ENCODE assay signal across 1 cellular context in the genomic region with DNA sequence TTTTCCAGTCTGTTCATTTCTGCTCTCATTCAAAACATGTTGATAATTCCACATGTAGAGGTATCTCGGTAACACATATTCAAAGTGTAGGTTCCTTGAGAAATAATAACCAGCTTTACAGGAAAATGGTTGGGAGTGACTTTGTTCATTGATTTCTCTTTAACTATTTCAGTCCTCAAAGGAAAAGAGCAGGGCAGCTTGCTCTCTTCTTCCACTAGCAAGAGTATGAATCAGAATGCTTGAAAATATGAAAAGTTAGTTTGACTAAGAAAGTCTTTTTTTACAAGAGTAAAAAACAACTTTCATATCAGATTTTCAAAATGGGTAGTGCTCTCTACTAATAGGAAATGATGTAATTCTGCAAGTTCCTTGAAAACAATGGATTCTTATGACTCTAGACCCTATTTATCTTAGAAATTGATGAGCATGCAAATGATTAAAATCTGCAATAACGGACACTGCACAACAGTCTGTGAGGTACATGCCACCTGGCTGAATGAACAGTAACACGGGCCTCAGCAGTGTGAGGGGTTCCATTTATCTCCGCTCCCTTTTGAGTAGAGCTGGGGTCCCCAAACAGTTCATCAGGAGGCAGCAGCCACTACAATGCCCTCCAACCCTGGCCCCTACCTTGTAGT.
TF ChIP-seq lines count a peak whose summit lies in the region.

No MANE protein-coding gene starts in this region.

TF ChIP-seq in HCT116, 20 proteins besides CTCF, POLR2A, EP300 and RAD21:
- TF ChIP-seq CEBPB (IDR thresholded peaks at IDR 0.05; ENCODE audit: low read depth), result no peak
- TF ChIP-seq, protein P1, sequence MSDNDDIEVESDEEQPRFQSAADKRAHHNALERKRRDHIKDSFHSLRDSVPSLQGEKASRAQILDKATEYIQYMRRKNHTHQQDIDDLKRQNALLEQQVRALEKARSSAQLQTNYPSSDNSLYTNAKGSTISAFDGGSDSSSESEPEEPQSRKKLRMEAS (IDR thresholded peaks at IDR 0.05), result no peak
- TF ChIP-seq SIN3A (IDR thresholded peaks at IDR 0.05; ENCODE audit: low read depth), result no peak
- no peak for TF ChIP-seq ELF1 (IDR thresholded peaks at IDR 0.05; ENCODE audit: borderline replicate concordance, low read depth)
- TF ChIP-seq, protein P2, sequence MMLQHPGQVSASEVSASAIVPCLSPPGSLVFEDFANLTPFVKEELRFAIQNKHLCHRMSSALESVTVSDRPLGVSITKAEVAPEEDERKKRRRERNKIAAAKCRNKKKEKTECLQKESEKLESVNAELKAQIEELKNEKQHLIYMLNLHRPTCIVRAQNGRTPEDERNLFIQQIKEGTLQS (IDR thresholded peaks at IDR 0.05), result no peak
- no peak for TF ChIP-seq ZNF274 (IDR thresholded peaks at IDR 0.05; ENCODE audit: low read depth, low read length)
- TF ChIP-seq, protein P3, sequence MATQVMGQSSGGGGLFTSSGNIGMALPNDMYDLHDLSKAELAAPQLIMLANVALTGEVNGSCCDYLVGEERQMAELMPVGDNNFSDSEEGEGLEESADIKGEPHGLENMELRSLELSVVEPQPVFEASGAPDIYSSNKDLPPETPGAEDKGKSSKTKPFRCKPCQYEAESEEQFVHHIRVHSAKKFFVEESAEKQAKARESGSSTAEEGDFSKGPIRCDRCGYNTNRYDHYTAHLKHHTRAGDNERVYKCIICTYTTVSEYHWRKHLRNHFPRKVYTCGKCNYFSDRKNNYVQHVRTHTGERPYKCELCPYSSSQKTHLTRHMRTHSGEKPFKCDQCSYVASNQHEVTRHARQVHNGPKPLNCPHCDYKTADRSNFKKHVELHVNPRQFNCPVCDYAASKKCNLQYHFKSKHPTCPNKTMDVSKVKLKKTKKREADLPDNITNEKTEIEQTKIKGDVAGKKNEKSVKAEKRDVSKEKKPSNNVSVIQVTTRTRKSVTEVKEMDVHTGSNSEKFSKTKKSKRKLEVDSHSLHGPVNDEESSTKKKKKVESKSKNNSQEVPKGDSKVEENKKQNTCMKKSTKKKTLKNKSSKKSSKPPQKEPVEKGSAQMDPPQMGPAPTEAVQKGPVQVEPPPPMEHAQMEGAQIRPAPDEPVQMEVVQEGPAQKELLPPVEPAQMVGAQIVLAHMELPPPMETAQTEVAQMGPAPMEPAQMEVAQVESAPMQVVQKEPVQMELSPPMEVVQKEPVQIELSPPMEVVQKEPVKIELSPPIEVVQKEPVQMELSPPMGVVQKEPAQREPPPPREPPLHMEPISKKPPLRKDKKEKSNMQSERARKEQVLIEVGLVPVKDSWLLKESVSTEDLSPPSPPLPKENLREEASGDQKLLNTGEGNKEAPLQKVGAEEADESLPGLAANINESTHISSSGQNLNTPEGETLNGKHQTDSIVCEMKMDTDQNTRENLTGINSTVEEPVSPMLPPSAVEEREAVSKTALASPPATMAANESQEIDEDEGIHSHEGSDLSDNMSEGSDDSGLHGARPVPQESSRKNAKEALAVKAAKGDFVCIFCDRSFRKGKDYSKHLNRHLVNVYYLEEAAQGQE (IDR thresholded peaks at IDR 0.05; ENCODE audit: low read depth), result no peak
TF ChIP-seq in HCT116: peak in this region for 0.
